Comparison of ENCODE assay signal across 10 cellular contexts in genomic region chr10:11236234-11236633, GRCh38.
DNase-seq lines count a peak whose midpoint lies in the region; ATAC-seq and TF ChIP-seq lines count a peak whose summit lies in the region.
"Had no signal": no experiment of that assay in that cellular context is flagged by ENCODE, and none has a peak within 500 bp of the region (broad histone marks: within the 10 kb centered on the region; RNA-seq: fewer than 3 reads in every experiment).

No MANE protein-coding gene starts in this region.

- no peak for TF ChIP-seq CTCF in CD8-positive, alpha-beta T cell (IDR thresholded peaks at IDR 0.05)

- no peaks in the 10 kb centered on the region for H3K9me3 Mint-ChIP-seq in CD8-positive, alpha-beta T cell

- peaks cover 68% of the 10 kb centered on the region for H3K36me3 Mint-ChIP-seq in CD8-positive, alpha-beta T cell

- ATAC-seq in CD8-positive, alpha-beta T cell = peak; percentile 62
- ATAC-seq in GM19397 (IDR thresholded peaks at IDR 0.05; ENCODE audit: unreplicated experiment) (peak; percentile 69), HG03066 (IDR thresholded peaks at IDR 0.05; ENCODE audit: low read depth, unreplicated experiment) (peak; percentile 58)

- no peaks in the 10 kb centered on the region for H3K9me3 ChIP-seq in CD8-positive, alpha-beta T cell (ENCODE audit: low read length)

- intact Hi-C loops in CD8-positive, alpha-beta T cell (cut with DNase I, micrococcal nuclease) = loop anchor here in 1 of 2 experiments (5.0 kb wide), 1 partner anchor 34 kb away; no protein-coding TSS in a partner anchor
- intact Hi-C loops in posterior vena cava (cut with DNase I) = no loop called here

- peak in 1 of 7 experiments; percentile 48 for DNase-seq in CD8-positive, alpha-beta T cell
- DNase-seq in activated T-helper 9 cell treated with anti-CD3 and anti-CD28 coated beads, Interleukin-2, amount 50 U/mL, for 16 hours (ENCODE audit: low read depth) = peak; percentile 20
- DNase-seq in NCI-H2196 (lab: John Stamatoyannopoulos, UW; ENCODE audit: unreplicated experiment) (no peak), NCI-H524 treated with DMSO at 0.1 percent for 48 hours (lab: John Stamatoyannopoulos, UW) (no peak), DMS53 (lab: John Stamatoyannopoulos, UW) (no peak), posterior vena cava (ENCODE audit: low spot score) (no peak)
- DNase-seq: amniotic stem cell, hippocampal formation had no signal

- CTCF ChIA-PET in CD8-positive, alpha-beta T cell (lab: Charles Lee) = interaction anchor here (1.2 to 2.2 kb wide), 6 partner anchors 9 to 123 kb away, joined by 3 to 7 read pairs (median 6); no protein-coding TSS in a partner anchor

- H3K4me1 ChIP-seq in CD8-positive, alpha-beta T cell (ENCODE audit: insufficient read depth, low read length) = peaks cover 78% of the 10 kb centered on the region

- peak overlapping the region; percentile 42 for H3K4me3 Mint-ChIP-seq in CD8-positive, alpha-beta T cell

- H3K4me1 Mint-ChIP-seq in CD8-positive, alpha-beta T cell (ENCODE audit: low read depth) = peaks cover 96% of the 10 kb centered on the region

- POLR2A ChIA-PET in CD8-positive, alpha-beta T cell (lab: Charles Lee) = interaction anchor here (0.6 to 4.4 kb wide), 6 partner anchors 10 to 788 kb away, joined by 3 to 28 read pairs (median 4); no protein-coding TSS in a partner anchor

- peak overlapping the region; percentile 14 for H3K27ac ChIP-seq in CD8-positive, alpha-beta T cell (ENCODE audit: low read depth, low read length)

- no peak overlapping the region for H3K4me3 ChIP-seq in CD8-positive, alpha-beta T cell (ENCODE audit: low read depth, low read length)

- H3K27me3 ChIP-seq in CD8-positive, alpha-beta T cell (ENCODE audit: insufficient read depth, low read length) = no peaks in the 10 kb centered on the region

- no peaks in the 10 kb centered on the region for H3K27me3 Mint-ChIP-seq in CD8-positive, alpha-beta T cell (ENCODE audit: low read depth)

- H3K36me3 ChIP-seq in CD8-positive, alpha-beta T cell (ENCODE audit: insufficient read depth, low read length) = peaks cover 11% of the 10 kb centered on the region

- peak overlapping the region; percentile 91 for H3K27ac Mint-ChIP-seq in CD8-positive, alpha-beta T cell
